Comparison of ENCODE assay signal across 18 cellular contexts in the genomic region with DNA sequence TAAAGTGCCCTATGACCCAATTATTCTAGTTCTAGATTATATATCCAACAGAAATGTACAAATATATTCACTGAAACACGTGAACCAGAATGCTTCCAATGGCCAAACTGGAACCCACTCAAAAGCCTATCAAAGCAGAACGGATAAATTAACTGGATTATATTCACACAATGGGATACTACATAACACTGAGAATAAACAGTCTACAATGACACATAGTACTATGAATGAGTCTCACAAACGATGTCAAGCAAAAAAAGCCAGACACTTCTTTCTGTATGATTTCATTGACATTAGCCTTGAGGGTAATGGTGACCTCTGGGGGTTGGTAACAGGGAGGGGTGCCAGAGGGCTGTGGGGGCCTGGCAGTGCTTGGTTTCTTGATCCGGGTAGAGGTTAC. TPM values are rescaled to one million over a fixed set of nuclear protein-coding genes. Genes with fewer than 3 reads are reported as not detected.
DNase-seq lines count a peak whose midpoint lies in the region; TF ChIP-seq lines count a peak whose summit lies in the region.
"Had no signal": no experiment of that assay in that cellular context is flagged by ENCODE, and none has a peak within 500 bp of the region (broad histone marks: within the 10 kb centered on the region; RNA-seq: fewer than 3 reads in every experiment).

No MANE protein-coding gene starts in this region.

- no peaks in the 10 kb centered on the region for H3K36me3 ChIP-seq in neural progenitor cell
- H3K36me3 ChIP-seq in transverse colon: peaks cover 0 to 4% (median 0%) of the 10 kb centered on the region in 4 donors
- H3K36me3 ChIP-seq: HAP-1 had no signal

- H3K9ac ChIP-seq in neural progenitor cell: no peak overlapping the region

- DNase-seq in NCI-H2029 treated with DMSO at 0.1 percent for 48 hours (lab: John Stamatoyannopoulos, UW) (peak; percentile 64), neural progenitor cell (ENCODE audit: low spot score) (no peak), transverse colon (no peak), HuH-7 (ENCODE audit: low spot score) (no peak), DMS53 treated with DMSO at 0.1 percent for 48 hours (lab: John Stamatoyannopoulos, UW; ENCODE audit: unreplicated experiment) (no peak), NCI-H2081 treated with DMSO at 0.1 percent for 48 hours (lab: John Stamatoyannopoulos, UW) (no peak)
- DNase-seq: activated CD4-positive, alpha-beta T cell treated with anti-CD3 and anti-CD28 coated beads for 1 hour; activated CD8-positive, alpha-beta memory T cell treated with anti-CD3 and anti-CD28 coated beads, Interleukin-2, amount 10 ng/mL, durations not matched to agents 7 days and 5 days; activated naive CD8-positive, alpha-beta T cell treated with anti-CD3 and anti-CD28 coated beads, Interleukin-2, amount 50 U/mL, for 24 hours; CD8-positive, alpha-beta T cell; left lung; NK-92 treated with Interleukin-12 subunit alpha and Interleukin-12 subunit beta, amount 100 ng/mL, for 24 hours; stimulated activated CD4-positive, alpha-beta T cell treated with anti-CD3 and anti-CD28 coated beads, Interleukin-2, amount 100 ng/mL, for 48 hours; stimulated activated naive CD8-positive, alpha-beta T cell treated with anti-CD3 and anti-CD28 coated beads, Interleukin-15, amount 100 ng/mL, for 72 hours had no signal

- H3K4me1 Mint-ChIP-seq in neural progenitor cell: peaks cover 65% of the 10 kb centered on the region
- H3K4me1 Mint-ChIP-seq: activated CD8-positive, alpha-beta memory T cell treated with anti-CD3 and anti-CD28 coated beads, Interleukin-2, amount 10 ng/mL, durations not matched to agents 7 days and 5 days; activated naive CD8-positive, alpha-beta T cell treated with anti-CD3 and anti-CD28 coated beads, Interleukin-2, amount 50 U/mL, for 24 hours; stimulated activated naive CD8-positive, alpha-beta T cell treated with anti-CD3 and anti-CD28 coated beads, Interleukin-15, amount 100 ng/mL, for 72 hours had no signal

- intact Hi-C loops in transverse colon (cut with DNase I; ENCODE audit: low total_unique reads): no loop called here

- H2AFZ ChIP-seq in neural progenitor cell (replicated peaks): no peak overlapping the region

- H3K4me2 ChIP-seq in neural progenitor cell: peak overlapping the region; percentile 62

- no peaks in the 10 kb centered on the region for H3K9me3 Mint-ChIP-seq in neural progenitor cell
- H3K9me3 Mint-ChIP-seq: activated naive CD8-positive, alpha-beta T cell treated with anti-CD3 and anti-CD28 coated beads, Interleukin-2, amount 50 U/mL, for 24 hours; activated T-helper 2 cell treated with anti-CD3 and anti-CD28 coated beads, Interferon-gamma antibody, Interleukin-2, Interleukin-4, amounts not matched to agents 10 μg/mL and 5 μg/mL and 100 μg/mL, durations not matched to agents 14 hours and 24 hours and 36 hours; CD8-positive, alpha-beta T cell; stimulated activated naive CD8-positive, alpha-beta T cell treated with anti-CD3 and anti-CD28 coated beads, Interleukin-15, amount 100 ng/mL, for 72 hours had no signal

- TF ChIP-seq CTCF in neural progenitor cell (IDR thresholded peaks at IDR 0.05) (no peak), transverse colon (IDR thresholded peaks at IDR 0.05) (no peak)

- TF ChIP-seq POLR2A in transverse colon (IDR thresholded peaks at IDR 0.05): no peak

- no peaks in the 10 kb centered on the region for H3K79me2 ChIP-seq in neural progenitor cell (ENCODE audit: low read depth)

- H3K27ac Mint-ChIP-seq in neural progenitor cell: no peak overlapping the region
- H3K27ac Mint-ChIP-seq: activated CD8-positive, alpha-beta memory T cell treated with anti-CD3 and anti-CD28 coated beads, Interleukin-2, amount 10 ng/mL, durations not matched to agents 7 days and 5 days; activated naive CD8-positive, alpha-beta T cell treated with anti-CD3 and anti-CD28 coated beads, Interleukin-2, amount 50 U/mL, for 24 hours; activated T-helper 2 cell treated with anti-CD3 and anti-CD28 coated beads, Interferon-gamma antibody, Interleukin-2, Interleukin-4, amounts not matched to agents 10 μg/mL and 5 μg/mL and 100 μg/mL, durations not matched to agents 14 hours and 24 hours and 36 hours; CD8-positive, alpha-beta T cell had no signal

- no peak overlapping the region for H3K4me3 Mint-ChIP-seq in neural progenitor cell
- H3K4me3 Mint-ChIP-seq: activated CD8-positive, alpha-beta memory T cell treated with anti-CD3 and anti-CD28 coated beads, Interleukin-2, amount 10 ng/mL, durations not matched to agents 7 days and 5 days; activated naive CD8-positive, alpha-beta T cell treated with anti-CD3 and anti-CD28 coated beads, Interleukin-2, amount 50 U/mL, for 24 hours; CD8-positive, alpha-beta T cell; stimulated activated naive CD8-positive, alpha-beta T cell treated with anti-CD3 and anti-CD28 coated beads, Interleukin-15, amount 100 ng/mL, for 72 hours had no signal

- peaks cover 26% of the 10 kb centered on the region for H3K36me3 Mint-ChIP-seq in neural progenitor cell
- H3K36me3 Mint-ChIP-seq: activated CD8-positive, alpha-beta memory T cell treated with anti-CD3 and anti-CD28 coated beads, Interleukin-2, amount 10 ng/mL, durations not matched to agents 7 days and 5 days had no signal

- peak overlapping the region; percentile 44 for H3K27ac ChIP-seq in cingulate gyrus (ENCODE audit: low read depth, low read length)
- H3K27ac ChIP-seq in neural progenitor cell: no peak overlapping the region
- H3K27ac ChIP-seq in transverse colon: peak overlapping the region; percentile 58 to 81 (median 72)

- peaks cover 24% of the 10 kb centered on the region for H3F3A ChIP-seq in neural progenitor cell (ENCODE audit: low read depth)

- no peaks in the 10 kb centered on the region for H3K9me3 ChIP-seq in neural progenitor cell (ENCODE audit: low read depth)
- H3K9me3 ChIP-seq in transverse colon: no peaks in the 10 kb centered on the region
- H3K9me3 ChIP-seq: HAP-1, left lung had no signal

- peaks cover 58% of the 10 kb centered on the region for H3K4me1 ChIP-seq in neural progenitor cell
- peaks cover 0 to 25% (median 8%) of the 10 kb centered on the region in 4 donors for H3K4me1 ChIP-seq in transverse colon
- H3K4me1 ChIP-seq: HAP-1 had no signal

- H4K20me1 ChIP-seq in neural progenitor cell (ENCODE audit: low read depth): peaks cover 31% of the 10 kb centered on the region

- no peak for TF ChIP-seq EP300 in transverse colon (IDR thresholded peaks at IDR 0.05; ENCODE audit: low read depth)

- H3K27me3 Mint-ChIP-seq in neural progenitor cell (ENCODE audit: insufficient read depth, low read depth): peaks cover 6% of the 10 kb centered on the region
- H3K27me3 Mint-ChIP-seq: activated CD8-positive, alpha-beta memory T cell treated with anti-CD3 and anti-CD28 coated beads, Interleukin-2, amount 10 ng/mL, durations not matched to agents 7 days and 5 days; activated naive CD8-positive, alpha-beta T cell treated with anti-CD3 and anti-CD28 coated beads, Interleukin-2, amount 50 U/mL, for 24 hours; stimulated activated naive CD8-positive, alpha-beta T cell treated with anti-CD3 and anti-CD28 coated beads, Interleukin-15, amount 100 ng/mL, for 72 hours had no signal

- H3K4me3 ChIP-seq in neural progenitor cell: no peak overlapping the region
- no peak overlapping the region for H3K4me3 ChIP-seq in transverse colon
- H3K4me3 ChIP-seq: HAP-1, left lung, skin epidermis had no signal

- H3K27me3 ChIP-seq in neural progenitor cell (no peaks in the 10 kb centered on the region), transverse colon (no peaks in the 10 kb centered on the region)
- H3K27me3 ChIP-seq: left lung had no signal

- in situ Hi-C loops in transverse colon (cut with MboI; ENCODE audit: low pct_ligation_motif_present in 1 of 4, low pct_unique_long_range_greater_than_20kb in 1 of 4, low sequenced_read_pairs in 3 of 4): no loop called here

- 61 to 63% methylated on average over 2 to 4 of the region's 4 CpGs for WGBS in transverse colon (ENCODE audit: low coverage in 1 of 2), 2 donors

RNA-seq across cellular contexts. Expression of gene HACD2, which starts 50.9 kb away (rescaled TPM):
- total RNA-seq in neural progenitor cell (ENCODE audit: low replicate concordance) (26.6 and 35.9 TPM in 2 replicates), transverse colon (10 to 100 TPM; 11.9 to 70.5 (median 48.2) TPM)
